In the genomic region with DNA sequence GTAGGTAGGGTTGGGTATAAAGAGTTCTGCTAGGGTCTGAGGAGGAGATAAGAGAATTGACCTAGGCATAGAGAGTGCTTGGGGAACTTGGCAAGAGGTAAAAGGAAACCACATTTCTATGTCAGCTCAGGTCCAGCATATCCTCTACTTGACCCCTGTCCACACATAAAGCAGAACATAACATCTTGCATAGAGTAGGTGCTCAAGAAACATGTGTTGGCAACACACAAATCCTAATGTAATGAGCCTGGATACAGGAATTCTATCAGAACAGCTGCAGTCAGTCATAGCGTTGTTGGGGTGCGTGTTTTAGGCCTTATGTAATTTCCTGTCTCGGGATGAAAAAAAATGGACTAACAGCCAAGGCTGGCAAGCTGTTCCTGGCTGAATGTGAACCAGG, we compare ENCODE assay signal across 10 cellular contexts. TPM values are rescaled to one million over a fixed set of nuclear protein-coding genes. Genes with fewer than 3 reads are reported as not detected.
DNase-seq lines count a peak whose midpoint lies in the region; ATAC-seq, FAIRE-seq and TF ChIP-seq lines count a peak whose summit lies in the region.
"Had no signal": no experiment of that assay in that cellular context is flagged by ENCODE, and none has a peak within 500 bp of the region (broad histone marks: within the 10 kb centered on the region; RNA-seq: fewer than 3 reads in every experiment).

No MANE protein-coding gene starts in this region.

- H3K4me1 ChIP-seq in adipocyte (ENCODE audit: control insufficient read depth, insufficient read depth, low read length) (peaks cover 12% of the 10 kb centered on the region), left lung (peaks cover 0 to 39% of the 10 kb centered on the region in 2 donors)

- peak; percentile 53 for ATAC-seq in left lung
- ATAC-seq in GM19035 (IDR thresholded peaks at IDR 0.05; ENCODE audit: unreplicated experiment): no peak

- peak overlapping the region in 1 of 2 donors; percentile 73 for H3K27ac ChIP-seq in left lung
- H3K27ac ChIP-seq: KMS-11, tibial artery had no signal

- H3K27me3 ChIP-seq in adipocyte (replicated peaks; ENCODE audit: control insufficient read depth, insufficient read depth, low read length) (no peaks in the 10 kb centered on the region), left lung (no peaks in the 10 kb centered on the region)
- H3K27me3 ChIP-seq: tibial artery had no signal

- no peak for TF ChIP-seq POLR2A in H54 (IDR thresholded peaks at IDR 0.05; ENCODE audit: low read depth, low read length)

- H3K9me3 ChIP-seq in adipocyte (ENCODE audit: control insufficient read depth, low read length) (no peaks in the 10 kb centered on the region), left lung (no peaks in the 10 kb centered on the region)
- H3K9me3 ChIP-seq: tibial artery had no signal

- H3K36me3 ChIP-seq in adipocyte (ENCODE audit: control insufficient read depth, insufficient read depth, low read length, severe bottlenecking) (no peaks in the 10 kb centered on the region), left lung (no peaks in the 10 kb centered on the region)
- H3K36me3 ChIP-seq: tibial artery had no signal

- peak; percentile 78 for FAIRE-seq in H54 (lab: Jason Lieb, UNC)

- intact Hi-C loops in left lung (cut with DNase I): no loop called here

- H3K4me3 ChIP-seq in AG10803 (ENCODE audit: low read length) (no peak overlapping the region), adipocyte (ENCODE audit: low read length) (peak overlapping the region; percentile 63), left lung (no peak overlapping the region)
- H3K4me3 ChIP-seq: tibial artery had no signal

- no peak overlapping the region for H3K9ac ChIP-seq in adipocyte (ENCODE audit: low read length)
- H3K9ac ChIP-seq: KMS-11 had no signal

- TF ChIP-seq CTCF in AG10803 (conservative IDR thresholded peaks at IDR 0.05; ENCODE audit: low read length) (no peak), left lung (IDR thresholded peaks at IDR 0.05) (no peak)

- DNase-seq in AG10803 (ENCODE audit: low read depth): peak; percentile 79
- peak; percentile 13 for DNase-seq in H54 (ENCODE audit: insufficient read length, low spot score)
- DNase-seq in adipocyte (ENCODE audit: low read depth): peak; percentile 31
- no peak for DNase-seq in left lung
- no peak for DNase-seq in T1000 (lab: John Stamatoyannopoulos, UW)
- DNase-seq in NCI-H2107 (lab: John Stamatoyannopoulos, UW): no peak
- DNase-seq in NCI-H524 (lab: John Stamatoyannopoulos, UW): no peak

RNA-seq across cellular contexts. Expression of a gene that starts 35.0 kb away (rescaled TPM):
- 10 to 100 TPM in 1 of 2 donors, 1 to 10 TPM in 1; 7.8 to 10.1 TPM for total RNA-seq in left lung

Comparison
In these comparisons a context has a peak if more than half of its experiments do, and no peak if none do; other contexts are left out.
1. DNase-seq: peak in AG10803 (single experiment), H54 (single experiment) and adipocyte (single experiment); none in left lung (0 of 2), T1000 (single experiment), NCI-H2107 (single experiment) and NCI-H524 (0 of 2).